In genomic region chr6:25150863-25151262, GRCh38 we compare ENCODE assay signal across 30 cellular contexts.
"Had no signal": no experiment of that assay in that cellular context is flagged by ENCODE, and none has a peak within 500 bp of the region (broad histone marks: within the 10 kb centered on the region; RNA-seq: fewer than 3 reads in every experiment).

No MANE protein-coding gene starts in this region.

- H3K36me3 ChIP-seq: brain microvascular endothelial cell, esophagus muscularis mucosa, gastroesophageal sphincter, heart right ventricle, WERI-Rb-1 had no signal

- H3K9me3 ChIP-seq: esophagus muscularis mucosa, gastroesophageal sphincter had no signal

- FAIRE-seq: astrocyte, bronchial epithelial cell had no signal

- H3K4me1 ChIP-seq: esophagus muscularis mucosa, gastroesophageal sphincter, heart right ventricle had no signal

- H3K27ac ChIP-seq: brain microvascular endothelial cell, coronary artery, esophagus muscularis mucosa, gastroesophageal sphincter, heart right ventricle, WERI-Rb-1 had no signal

- H3K4me3 ChIP-seq: coronary artery, esophagus muscularis mucosa, gastroesophageal sphincter, heart right ventricle had no signal

- DNase-seq: activated B cell treated with CpG ODN at 0.5 μM for 24 hours; activated CD4-positive, alpha-beta T cell treated with anti-CD3 and anti-CD28 coated beads for 48 hours; activated CD4-positive, alpha-beta T cell treated with anti-CD3 and anti-CD28 coated beads, Interleukin-2, amount 50 U/mL, for 1 hour; activated CD4-positive, alpha-beta T cell treated with anti-CD3 and anti-CD28 coated beads, Interleukin-2, amount 50 U/mL, for 48 hours; activated CD8-positive, alpha-beta memory T cell treated with anti-CD3 and anti-CD28 coated beads for 24 hours; activated CD8-positive, alpha-beta T cell treated with anti-CD3 and anti-CD28 coated beads for 36 hours; activated effector memory CD4-positive, alpha-beta T cell treated with Interleukin-2 at 50 U/mL for 16 hours; activated gamma-delta T cell treated with Interleukin-2 at 50 U/mL for 16 hours; activated naive CD4-positive, alpha-beta T cell treated with anti-CD3 and anti-CD28 coated beads, Interleukin-2, amount 50 U/mL, for 16 hours; activated naive CD4-positive, alpha-beta T cell treated with Interleukin-2 at 50 U/mL for 16 hours; activated T-cell treated with anti-CD3 and anti-CD28 coated beads, Interleukin-2, amount 50 U/mL, for 1 hour; activated T-cell treated with anti-CD3 and anti-CD28 coated beads, Interleukin-2, amount 50 U/mL, for 48 hours; amniotic stem cell; anterior cingulate cortex; brain microvascular endothelial cell; effector CD4-positive, alpha-beta T cell; effector memory CD8-positive, alpha-beta T cell; erythroblast; foreskin melanocyte; heart right ventricle; SW 1271; T-cell; T1000; WERI-Rb-1 had no signal

- H3K27me3 ChIP-seq: brain microvascular endothelial cell, esophagus muscularis mucosa, gastroesophageal sphincter, heart right ventricle had no signal

- ATAC-seq: activated CD4-positive, CD25-positive, alpha-beta regulatory T cell treated with anti-CD3 and anti-CD28 coated beads, Interleukin-2, amount 50 U/mL, for 24 hours; activated CD8-positive, alpha-beta T cell treated with anti-CD3 and anti-CD28 coated beads for 36 hours; effector memory CD8-positive, alpha-beta T cell; gastroesophageal sphincter; heart right ventricle; T-cell had no signal
